10 cellular contexts compared by ENCODE assay signal in genomic region chr17:18411377-18411864, GRCh38. TPM values are rescaled to one million over a fixed set of nuclear protein-coding genes. Genes with fewer than 3 reads are reported as not detected.
DNase-seq lines count a peak whose midpoint lies in the region; ATAC-seq and TF ChIP-seq lines count a peak whose summit lies in the region.
"Not testable (repeated sequence)": the region's sequence is repeated elsewhere in the genome, so short reads cannot be mapped to it uniquely, and the experiment has no call there.
"Had no signal": no experiment of that assay in that cellular context is flagged by ENCODE, and none has a peak within 500 bp of the region (broad histone marks: within the 10 kb centered on the region; RNA-seq: fewer than 3 reads in every experiment).

No MANE protein-coding gene starts in this region.

- H3K9me2 ChIP-seq in GM23338 (ENCODE audit: insufficient read depth) = not testable (repeated sequence)

- DNase-seq in AG09319 (ENCODE audit: extremely low read depth, low read depth) (peak; percentile 24), GM23338 (ENCODE audit: low spot score) (peak; percentile 22), NCI-H748 (lab: John Stamatoyannopoulos, UW; ENCODE audit: unreplicated experiment) (peak; percentile 26), breast epithelium (ENCODE audit: low spot score in 2 of 2) (peak in 1 of 2 donors; percentile 20), Right ventricle myocardium superior (peak; percentile 42)
- DNase-seq in activated CD4-positive, alpha-beta T cell treated with anti-CD3 and anti-CD28 coated beads, Interleukin-2, amount 50 U/mL, for 48 hours = peak; percentile 40 to 51
- not testable (repeated sequence) for DNase-seq in natural killer cell treated with Interleukin-12 subunit alpha and Interleukin-12 subunit beta and Interleukin-15 and Interleukin-18, amount 100 ng/mL, for 72 hours (ENCODE audit: low spot score)
- DNase-seq in stimulated activated CD4-positive, alpha-beta T cell treated with anti-CD3 and anti-CD28 coated beads, Interleukin-4, amount 100 ng/mL, for 1 hour = peak; percentile 13

- peak overlapping the region; percentile 97 for H3K27ac Mint-ChIP-seq in GM23338
- H3K27ac Mint-ChIP-seq in natural killer cell treated with Interleukin-12 subunit alpha and Interleukin-12 subunit beta and Interleukin-15 and Interleukin-18, amount 100 ng/mL, for 72 hours = peak overlapping the region; percentile 92 to 94

- H4K20me1 ChIP-seq in GM23338 (replicated peaks; ENCODE audit: insufficient read depth) = not testable (repeated sequence)

- not testable (repeated sequence) for H3F3A ChIP-seq in GM23338 (replicated peaks; ENCODE audit: low read depth)

- H3K4me3 ChIP-seq in GM23338 (peak overlapping the region; percentile 74), breast epithelium (peak overlapping the region; percentile 35 to 67 (median 58))

- ATAC-seq in GM23338 (peak; percentile 63), Right ventricle myocardium superior (ENCODE audit: poor library complexity) (peak; percentile 81)
- peak; percentile 66 to 71 for ATAC-seq in natural killer cell treated with Interleukin-12 subunit alpha and Interleukin-12 subunit beta and Interleukin-15 and Interleukin-18, amount 100 ng/mL, for 72 hours

- H3K4me2 ChIP-seq in GM23338 = peak overlapping the region; percentile 85

- not testable (repeated sequence) for H3K9me3 ChIP-seq in breast epithelium

- H3K36me3 Mint-ChIP-seq in GM23338 (ENCODE audit: low read depth); natural killer cell treated with Interleukin-12 subunit alpha and Interleukin-12 subunit beta and Interleukin-15 and Interleukin-18, amount 100 ng/mL, for 72 hours: not testable (repeated sequence)

- not testable (repeated sequence) for TF ChIP-seq POLR2A in breast epithelium (IDR thresholded peaks at IDR 0.05)

- not testable (repeated sequence) for H3K27me3 ChIP-seq in GM23338 (ENCODE audit: insufficient read depth); breast epithelium

- H3K9me3 Mint-ChIP-seq in GM23338; natural killer cell treated with Interleukin-12 subunit alpha and Interleukin-12 subunit beta and Interleukin-15 and Interleukin-18, amount 100 ng/mL, for 72 hours: not testable (repeated sequence)

- not testable (repeated sequence) for H2AFZ ChIP-seq in GM23338

- H3K4me1 ChIP-seq in GM23338 (ENCODE audit: insufficient read depth) = peaks cover 13% of the 10 kb centered on the region
- H3K4me1 ChIP-seq in breast epithelium = not testable (repeated sequence)

- H3K79me2 ChIP-seq in GM23338 (replicated peaks; ENCODE audit: insufficient read depth) = peaks cover 12% of the 10 kb centered on the region; the same call in 1 of the 2 replicates

- H3K4me1 Mint-ChIP-seq in GM23338 = peaks cover 14% of the 10 kb centered on the region
- H3K4me1 Mint-ChIP-seq in natural killer cell treated with Interleukin-12 subunit alpha and Interleukin-12 subunit beta and Interleukin-15 and Interleukin-18, amount 100 ng/mL, for 72 hours (ENCODE audit: low read depth in 2 of 2) = peaks cover 19 to 29% of the 10 kb centered on the region in 2 donors

- intact Hi-C loops in breast epithelium (cut with DNase I; ENCODE audit: low total_unique reads); Right ventricle myocardium superior (cut with DNase I): not testable (repeated sequence)

- peak overlapping the region; percentile 95 for H3K4me3 Mint-ChIP-seq in GM23338
- H3K4me3 Mint-ChIP-seq in natural killer cell treated with Interleukin-12 subunit alpha and Interleukin-12 subunit beta and Interleukin-15 and Interleukin-18, amount 100 ng/mL, for 72 hours = peak overlapping the region; percentile 100

- not testable (repeated sequence) for H3K36me3 ChIP-seq in GM23338 (ENCODE audit: insufficient read depth); breast epithelium

- TF ChIP-seq CTCF in AG09319 (IDR thresholded peaks at IDR 0.05; ENCODE audit: low read depth, low read length); GM23338 (conservative IDR thresholded peaks at IDR 0.05; ENCODE audit: low read depth in 2 of 2); breast epithelium (IDR thresholded peaks at IDR 0.05): not testable (repeated sequence)

- H3K27ac ChIP-seq in GM23338 (ENCODE audit: low read depth) = peak overlapping the region; percentile 98
- peak overlapping the region; percentile 89 to 91 for H3K27ac ChIP-seq in breast epithelium

- H3K27me3 Mint-ChIP-seq in GM23338 (ENCODE audit: insufficient read depth, low read depth, poor library complexity); natural killer cell treated with Interleukin-12 subunit alpha and Interleukin-12 subunit beta and Interleukin-15 and Interleukin-18, amount 100 ng/mL, for 72 hours: not testable (repeated sequence)

RNA-seq across cellular contexts. Expression of gene EVPLL, which starts 33.8 kb away (rescaled TPM):
- 0.12 and 0.42 TPM in 2 replicates for total RNA-seq in GM23338 (2014; rRNA removed; shearing (Covaris generic))
- 0.18 and 0.56 TPM in 2 replicates for polyA plus RNA-seq in GM23338 (2016; fragmentation: Nextera tagmentation; extraction: Ambion mirVana)
- under 1 TPM in 2 of 3 donors, not detected in 1; 0.32 to 0.73 TPM for total RNA-seq in breast epithelium
- total RNA-seq in Right ventricle myocardium superior = not detected
- not detected for total RNA-seq in natural killer cell treated with Interleukin-12 subunit alpha and Interleukin-12 subunit beta and Interleukin-15 and Interleukin-18, amount 100 ng/mL, for 72 hours
- total RNA-seq: adrenal gland, occipital lobe had no signal

RNA-seq across cellular contexts. Expression of gene SHMT1, which starts 48.1 kb away (rescaled TPM):
- 33.3 and 33.5 TPM in 2 replicates for total RNA-seq in GM23338 (2014; rRNA removed; shearing (Covaris generic))
- 21.6 and 22.8 TPM in 2 replicates for polyA plus RNA-seq in GM23338 (2016; fragmentation: Nextera tagmentation; extraction: Ambion mirVana)
- total RNA-seq in breast epithelium (100 to 1,000 TPM in 1 of 3 donors, 10 to 100 TPM in 2; 38.3 to 144 (median 47.1) TPM), Right ventricle myocardium superior (10.0 TPM)
- 10 to 100 TPM; 24.8 to 70.6 TPM for total RNA-seq in natural killer cell treated with Interleukin-12 subunit alpha and Interleukin-12 subunit beta and Interleukin-15 and Interleukin-18, amount 100 ng/mL, for 72 hours
